7 cellular contexts compared by ENCODE assay signal in the genomic region with DNA sequence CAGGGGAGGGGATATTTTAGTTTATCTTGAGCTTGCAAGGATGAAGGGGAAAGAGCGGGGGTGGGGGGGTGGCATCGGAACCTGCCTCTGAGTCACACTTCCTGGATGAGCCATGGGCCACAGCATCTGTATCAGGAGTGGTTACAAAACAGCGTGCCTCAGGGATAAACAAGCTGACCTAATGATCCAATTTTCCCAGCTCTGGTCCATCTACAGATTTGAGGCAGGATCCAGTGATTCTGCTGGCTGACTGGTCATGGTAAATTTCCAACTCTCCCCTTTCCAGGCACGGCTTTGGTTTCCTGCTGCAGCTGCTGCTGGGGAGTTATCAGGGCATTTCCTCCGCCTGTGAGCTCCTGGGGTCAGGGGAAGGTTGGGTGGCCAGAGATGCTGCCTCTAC. TPM values are rescaled to one million over a fixed set of nuclear protein-coding genes. Genes with fewer than 3 reads are reported as not detected.
DNase-seq lines count a peak whose midpoint lies in the region; ATAC-seq, FAIRE-seq and TF ChIP-seq lines count a peak whose summit lies in the region.

No MANE protein-coding gene starts in this region.

- H3K27me3 ChIP-seq in lower lobe of right lung (ENCODE audit: low read depth), result no peaks in the 10 kb centered on the region

- peaks cover 3% of the 10 kb centered on the region for H3K36me3 Mint-ChIP-seq in endothelial cell (ENCODE audit: low read depth, unreplicated experiment)

- no peaks in the 10 kb centered on the region for H3K9me3 Mint-ChIP-seq in endothelial cell (ENCODE audit: unreplicated experiment)

- intact Hi-C loops in lower lobe of right lung (cut with DNase I), result no loop called here

- H3K27me3 Mint-ChIP-seq in endothelial cell (ENCODE audit: unreplicated experiment), result peaks cover 3% of the 10 kb centered on the region

- no peaks in the 10 kb centered on the region for H3K36me3 ChIP-seq in lower lobe of right lung

- H3K4me3 Mint-ChIP-seq in endothelial cell (ENCODE audit: unreplicated experiment), result no peak overlapping the region

- H3K4me3 ChIP-seq in skeletal muscle cell (ENCODE audit: low read depth, low read length) (no peak overlapping the region), lower lobe of right lung (no peak overlapping the region)

- H3K4me1 Mint-ChIP-seq in endothelial cell (ENCODE audit: unreplicated experiment), result peaks cover 12% of the 10 kb centered on the region

- ATAC-seq in lower lobe of right lung, result no peak

- no peak overlapping the region for H3K27ac ChIP-seq in lower lobe of right lung

- DNase-seq in HTR-8/SVneo (ENCODE audit: insufficient read length, low spot score) (peak; percentile 81), endothelial cell (ENCODE audit: low spot score) (no peak), skeletal muscle cell (ENCODE audit: low read depth) (peak; percentile 82), ecto neural progenitor cell (ENCODE audit: low spot score) (no peak), lower lobe of right lung (no peak)
- DNase-seq in activated CD4-positive, alpha-beta T cell treated with anti-CD3 and anti-CD28 coated beads for 1 hour, result peak; percentile 51
- DNase-seq in NK-92 treated with Interleukin-12 subunit alpha and Interleukin-12 subunit beta, amount 100 ng/mL, for 24 hours (lab: John Stamatoyannopoulos, UW), result no peak

- peak overlapping the region; percentile 25 for H3K27ac Mint-ChIP-seq in endothelial cell (ENCODE audit: unreplicated experiment)

- FAIRE-seq in HTR-8/SVneo (lab: Jason Lieb, UNC), result peak; percentile 51

- TF ChIP-seq CTCF in endothelial cell (IDR thresholded peaks at IDR 0.05; ENCODE audit: unreplicated experiment) (no peak), lower lobe of right lung (IDR thresholded peaks at IDR 0.05) (no peak)

- peaks cover 23% of the 10 kb centered on the region for H3K4me1 ChIP-seq in lower lobe of right lung

- peaks cover 5% of the 10 kb centered on the region for H3K9me3 ChIP-seq in lower lobe of right lung

RNA-seq across cellular contexts. Expression of gene HPCAL1, which starts 4.8 kb away (rescaled TPM):
- total RNA-seq in endothelial cell (ENCODE audit: unreplicated experiment) (34.6 TPM), lower lobe of right lung (132 TPM)

Comparison
In these comparisons a context has a peak if more than half of its experiments do, and no peak if none do; other contexts are left out.
1. DNase-seq: peak in HTR-8/SVneo (single experiment), activated CD4-positive, alpha-beta T cell treated with anti-CD3 and anti-CD28 coated beads for 1 hour (single experiment) and skeletal muscle cell (single experiment); none in endothelial cell (single experiment), NK-92 treated with Interleukin-12 subunit alpha and Interleukin-12 subunit beta, amount 100 ng/mL, for 24 hours (single experiment), ecto neural progenitor cell (single experiment) and lower lobe of right lung (single experiment).